In the genomic region with DNA sequence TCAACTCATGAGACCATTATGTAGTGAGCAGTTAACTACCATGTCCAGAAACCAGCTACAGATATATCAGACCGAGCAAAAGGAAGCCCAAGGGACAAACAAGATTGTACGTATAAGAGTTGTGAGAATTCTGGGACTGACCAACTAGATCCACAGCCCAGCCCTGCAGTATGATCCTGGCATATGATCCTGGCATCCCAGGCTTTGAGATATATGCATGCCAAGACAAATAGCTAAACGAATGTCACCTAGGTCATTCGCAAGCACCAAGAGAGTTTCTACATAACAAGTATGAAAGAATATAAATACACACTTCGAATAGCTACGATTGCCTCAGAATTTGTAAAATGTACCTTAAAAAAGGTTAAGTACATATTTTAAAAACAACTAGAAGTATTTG, we compare ENCODE assay signal across 26 cellular contexts.
"Had no signal": no experiment of that assay in that cellular context is flagged by ENCODE, and none has a peak within 500 bp of the region (broad histone marks: within the 10 kb centered on the region; RNA-seq: fewer than 3 reads in every experiment).

No MANE protein-coding gene starts in this region.

- H3K4me3 ChIP-seq: esophagus muscularis mucosa, lower lobe of right lung, psoas muscle, spleen, thoracic aorta had no signal

- H3K4me1 ChIP-seq: esophagus muscularis mucosa, foreskin keratinocyte, lower lobe of right lung, parathyroid adenoma, psoas muscle, spleen had no signal

- DNase-seq: effector memory CD8-positive, alpha-beta T cell; foreskin keratinocyte; lower lobe of right lung; naive B cell; occipital lobe; psoas muscle; retina; spleen; stimulated activated CD4-positive, alpha-beta T cell treated with anti-CD3 and anti-CD28 coated beads, Interleukin-15, amount 100 ng/mL, for 24 hours; stimulated activated CD4-positive, alpha-beta T cell treated with anti-CD3 and anti-CD28 coated beads, Interleukin-1b, Interleukin-23, amount 100 ng/mL, for 48 hours; stimulated activated CD4-positive, alpha-beta T cell treated with anti-CD3 and anti-CD28 coated beads, Interleukin-4, amount 100 ng/mL, for 4 hours; stimulated activated naive B cell treated with anti-CD40 and anti-IgM and Interleukin-4, amounts not matched to agents 10 μg/mL and 1 μg/mL and 100 μg/mL, for 72 hours; stimulated activated naive CD8-positive, alpha-beta T cell treated with anti-CD3 and anti-CD28 coated beads, Interleukin-15, amount 100 ng/mL, for 72 hours; substantia nigra; trophoblast cell had no signal

- H3K27ac Mint-ChIP-seq: dendritic cell treated with granulocyte-macrophage colony-stimulating factor and Interleukin-4, amounts not matched to agents 40 ng/mL and 50 ng/mL, for 4 days; effector memory CD8-positive, alpha-beta T cell; immature natural killer cell; memory B cell; mesothelial cell of epicardium; naive B cell; nephron; stimulated activated naive B cell treated with anti-CD40 and anti-IgM and Interleukin-4, amounts not matched to agents 10 μg/mL and 1 μg/mL and 100 μg/mL, for 72 hours; stimulated activated naive CD8-positive, alpha-beta T cell treated with anti-CD3 and anti-CD28 coated beads, Interleukin-15, amount 100 ng/mL, for 72 hours had no signal

- H3K27me3 Mint-ChIP-seq: dendritic cell treated with granulocyte-macrophage colony-stimulating factor and Interleukin-4, amounts not matched to agents 40 ng/mL and 50 ng/mL, for 4 days; effector memory CD8-positive, alpha-beta T cell; stimulated activated naive B cell treated with anti-CD40 and anti-IgM and Interleukin-4, amounts not matched to agents 10 μg/mL and 1 μg/mL and 100 μg/mL, for 72 hours; stimulated activated naive CD8-positive, alpha-beta T cell treated with anti-CD3 and anti-CD28 coated beads, Interleukin-15, amount 100 ng/mL, for 72 hours had no signal

- ATAC-seq: effector memory CD8-positive, alpha-beta T cell; foreskin keratinocyte; lower lobe of right lung; psoas muscle; sciatic nerve; stimulated activated naive B cell treated with anti-CD40 and anti-IgM and Interleukin-4, amounts not matched to agents 10 μg/mL and 1 μg/mL and 100 μg/mL, for 72 hours; stimulated activated naive CD8-positive, alpha-beta T cell treated with anti-CD3 and anti-CD28 coated beads, Interleukin-15, amount 100 ng/mL, for 72 hours had no signal

- H3K4me3 Mint-ChIP-seq: dendritic cell treated with granulocyte-macrophage colony-stimulating factor and Interleukin-4, amounts not matched to agents 40 ng/mL and 50 ng/mL, for 4 days; effector memory CD8-positive, alpha-beta T cell; immature natural killer cell; memory B cell; mesothelial cell of epicardium; naive B cell; nephron; stimulated activated naive B cell treated with anti-CD40 and anti-IgM and Interleukin-4, amounts not matched to agents 10 μg/mL and 1 μg/mL and 100 μg/mL, for 72 hours; stimulated activated naive CD8-positive, alpha-beta T cell treated with anti-CD3 and anti-CD28 coated beads, Interleukin-15, amount 100 ng/mL, for 72 hours had no signal

- H3K27me3 ChIP-seq: esophagus muscularis mucosa, foreskin keratinocyte, spleen had no signal

- H3K36me3 Mint-ChIP-seq: mesothelial cell of epicardium had no signal

- H3K4me1 Mint-ChIP-seq: immature natural killer cell; memory B cell; mesothelial cell of epicardium; naive B cell; nephron; stimulated activated naive B cell treated with anti-CD40 and anti-IgM and Interleukin-4, amounts not matched to agents 10 μg/mL and 1 μg/mL and 100 μg/mL, for 72 hours; stimulated activated naive CD8-positive, alpha-beta T cell treated with anti-CD3 and anti-CD28 coated beads, Interleukin-15, amount 100 ng/mL, for 72 hours had no signal

- H3K9me3 ChIP-seq: lower lobe of right lung, psoas muscle, thoracic aorta had no signal

- H3K27ac ChIP-seq: epithelial cell of prostate, esophagus muscularis mucosa, foreskin keratinocyte, lower lobe of right lung, parathyroid adenoma, psoas muscle, spleen, thoracic aorta had no signal

- H3K36me3 ChIP-seq: esophagus muscularis mucosa, lower lobe of right lung, spleen, thoracic aorta had no signal

- FAIRE-seq: keratinocyte had no signal
